In the genomic region with DNA sequence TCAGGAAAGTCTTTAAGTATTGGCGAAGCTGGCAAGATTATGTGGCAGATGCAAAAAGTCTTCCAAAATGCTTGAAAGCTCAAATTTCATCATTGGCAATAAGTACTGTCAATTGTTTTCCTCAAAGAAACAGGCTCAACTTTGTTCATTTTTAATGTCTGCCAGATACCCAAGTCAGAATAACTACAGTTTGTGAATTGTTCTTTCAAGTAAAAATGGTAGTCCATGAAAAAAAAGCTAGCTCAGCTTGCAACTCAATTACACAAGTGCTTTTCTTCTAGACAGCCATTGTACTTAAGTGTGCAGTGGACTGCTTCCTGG, we compare ENCODE assay signal across 8 cellular contexts.
A peak's percentile ranks its signal among the peaks of the same experiment; 100 is the strongest.
DNase-seq lines count a peak whose midpoint lies in the region; ATAC-seq, FAIRE-seq and TF ChIP-seq lines count a peak whose summit lies in the region.

No MANE protein-coding gene starts in this region.

- no peak overlapping the region for H3K9ac ChIP-seq in fibroblast of lung (ENCODE audit: insufficient read depth, low read length)

- peak in 1 of 2 experiments; percentile 26 for DNase-seq in HL-60 (ENCODE audit: low read depth in 1 of 2, low spot score in 1 of 2)
- DNase-seq in RWPE2 (ENCODE audit: low spot score): no peak
- peak in 1 of 2 donors; percentile 36 for DNase-seq in fibroblast of lung (ENCODE audit: low read depth in 2 of 2)
- DNase-seq in small intestine: no peak
- no peak for DNase-seq in cerebellum (ENCODE audit: low spot score)
- DNase-seq in GM19240 (ENCODE audit: insufficient read length, low spot score): no peak
- DNase-seq in NCI-H510A treated with DMSO at 0.1 percent for 48 hours (lab: John Stamatoyannopoulos, UW): no peak

- H2AFZ ChIP-seq in fibroblast of lung (ENCODE audit: low read length): no peak overlapping the region

- ATAC-seq in RWPE2 (ENCODE audit: low read depth): no peak
- ATAC-seq in HG02678 (IDR thresholded peaks at IDR 0.05; ENCODE audit: unreplicated experiment): no peak

- no peak for FAIRE-seq in small intestine (lab: Jason Lieb, UNC)

- H3K36me3 ChIP-seq in RWPE2 (ENCODE audit: low read depth) (no peaks in the 10 kb centered on the region), fibroblast of lung (ENCODE audit: control insufficient read depth, insufficient read depth, low read length) (no peaks in the 10 kb centered on the region), small intestine (ENCODE audit: control insufficient read depth in 2 of 2, insufficient read depth in 2 of 2, low read length in 2 of 2) (no peaks in the 10 kb centered on the region)

- H3K27me3 ChIP-seq in HL-60 (ENCODE audit: insufficient read depth, poor library complexity, severe bottlenecking): no peaks in the 10 kb centered on the region
- no peaks in the 10 kb centered on the region for H3K27me3 ChIP-seq in RWPE2 (ENCODE audit: insufficient read depth, poor library complexity, severe bottlenecking)
- H3K27me3 ChIP-seq in fibroblast of lung (ENCODE audit: control insufficient read depth, insufficient read depth, low read length): no peaks in the 10 kb centered on the region
- H3K27me3 ChIP-seq in small intestine (ENCODE audit: control insufficient read depth in 2 of 2, insufficient read depth in 2 of 2, low read length in 2 of 2): no peaks in the 10 kb centered on the region

- peak overlapping the region; percentile 80 for H3K4me2 ChIP-seq in fibroblast of lung (ENCODE audit: extremely low read depth, insufficient read depth, low read length)

- peaks cover 30% of the 10 kb centered on the region for H3K4me1 ChIP-seq in RWPE2 (ENCODE audit: insufficient read depth, poor library complexity, severe bottlenecking)
- peaks cover 6% of the 10 kb centered on the region for H3K4me1 ChIP-seq in fibroblast of lung (ENCODE audit: control insufficient read depth, extremely low read depth, insufficient read depth, low read length)
- peaks cover 3 to 11% of the 10 kb centered on the region in 2 donors for H3K4me1 ChIP-seq in small intestine (ENCODE audit: control insufficient read depth in 2 of 2, insufficient read depth in 1 of 2, low read depth in 1 of 2, low read length in 1 of 2)

- H3K9me3 ChIP-seq in RWPE2 (ENCODE audit: severe bottlenecking): no peaks in the 10 kb centered on the region
- no peaks in the 10 kb centered on the region for H3K9me3 ChIP-seq in fibroblast of lung (ENCODE audit: control insufficient read depth, insufficient read depth, low read depth, low read length)
- H3K9me3 ChIP-seq in small intestine (ENCODE audit: control insufficient read depth, low read depth): no peaks in the 10 kb centered on the region

- 72 to 88% (median 76%) methylated on average over 1 of the region's 1 CpG for WGBS in small intestine, 3 donors

- H3K27ac ChIP-seq in HL-60 (replicated peaks) (peak overlapping the region; percentile 98), RWPE2 (ENCODE audit: poor library complexity, severe bottlenecking) (peak overlapping the region; percentile 82), fibroblast of lung (ENCODE audit: insufficient read depth, low read length) (peak overlapping the region; percentile 97), small intestine (ENCODE audit: low read depth in 1 of 2, low read length in 1 of 2) (peak overlapping the region; percentile 90 to 97)

- H3K4me3 ChIP-seq in HL-60 (replicated peaks; ENCODE audit: insufficient read depth, low read length): no peak overlapping the region; the same call in 1 of the 2 replicates
- H3K4me3 ChIP-seq in RWPE2 (ENCODE audit: severe bottlenecking): no peak overlapping the region
- H3K4me3 ChIP-seq in fibroblast of lung (replicated peaks in 1 of 4; ENCODE audit: control extremely low read depth in 1 of 4, insufficient read depth in 1 of 4, low read depth in 3 of 4, low read length in 4 of 4): peak overlapping the region; percentile 70 to 99 (median 78)
- H3K4me3 ChIP-seq in small intestine (ENCODE audit: low read depth in 1 of 2, low read length in 2 of 2): no peak overlapping the region

- peaks cover 28% of the 10 kb centered on the region for H3K79me2 ChIP-seq in fibroblast of lung (ENCODE audit: control insufficient read depth, insufficient read depth, low read length)

- TF ChIP-seq CTCF in HL-60 (IDR thresholded peaks at IDR 0.05; ENCODE audit: insufficient read depth, low read length): no peak
- TF ChIP-seq CTCF in RWPE2 (IDR thresholded peaks at IDR 0.05; ENCODE audit: poor library complexity, severe bottlenecking): no peak
- TF ChIP-seq CTCF in fibroblast of lung (conservative IDR thresholded peaks at IDR 0.05 in 1 of 2, IDR thresholded peaks at IDR 0.05 in 1 of 2; ENCODE audit: low read depth in 1 of 2, low read length in 2 of 2): no peak

- H4K20me1 ChIP-seq in fibroblast of lung (ENCODE audit: control insufficient read depth, extremely low read depth, insufficient read depth, low read length): no peaks in the 10 kb centered on the region

Comparison
In these comparisons a context has a peak if more than half of its experiments do, and no peak if none do; other contexts are left out.
1. H3K4me3 ChIP-seq: peak in fibroblast of lung (4 of 4); none in HL-60 (single experiment), RWPE2 (single experiment) and small intestine (0 of 2).
2. Peak in every context shown above with its lines, with median percentiles within 50 percentile points of each other: H3K27ac ChIP-seq.